34 cellular contexts compared by ENCODE assay signal in the genomic region with DNA sequence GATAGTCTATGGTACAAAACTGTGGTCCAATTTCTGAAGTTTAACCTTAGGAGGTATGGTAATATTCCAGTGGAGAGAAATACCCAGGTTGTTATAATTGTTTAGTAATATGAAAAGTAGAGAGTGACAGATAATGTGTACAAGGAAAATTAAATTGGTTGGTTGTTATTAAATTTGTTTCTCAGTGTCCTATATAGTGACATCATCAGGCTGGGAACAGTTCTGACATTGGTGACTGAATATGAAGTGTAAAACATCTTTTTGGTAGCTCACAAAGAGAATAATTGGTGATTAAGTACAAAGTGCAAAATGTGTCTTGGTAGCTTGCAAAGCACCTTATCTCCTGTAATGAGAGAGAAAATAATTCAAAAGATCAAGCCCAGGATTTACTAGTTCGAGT.
"Had no signal": no experiment of that assay in that cellular context is flagged by ENCODE, and none has a peak within 500 bp of the region (broad histone marks: within the 10 kb centered on the region; RNA-seq: fewer than 3 reads in every experiment).

No MANE protein-coding gene starts in this region.

- ATAC-seq: activated naive CD4-positive, alpha-beta T cell treated with anti-CD3 and anti-CD28 coated beads, Interleukin-2, amount 50 U/mL, for 72 hours; activated naive CD8-positive, alpha-beta T cell treated with anti-CD3 and anti-CD28 coated beads, Interleukin-2, amount 50 U/mL, for 24 hours; activated T-cell treated with anti-CD3 and anti-CD28 coated beads, Interleukin-2, amount 50 U/mL, for 4 hours; activated T-cell treated with anti-CD3 and anti-CD28 coated beads, Interleukin-2, amount 50 U/mL, for 72 hours; activated T-helper 17 cell treated with anti-CD3 and anti-CD28 coated beads, Interleukin-2, amount 50 U/mL, for 72 hours; body of pancreas had no signal

- FAIRE-seq: astrocyte, bronchial epithelial cell had no signal

- DNase-seq: activated effector memory CD4-positive, alpha-beta T cell treated with anti-CD3 and anti-CD28 coated beads, Interleukin-2, amount 50 U/mL, for 16 hours; activated effector memory CD4-positive, alpha-beta T cell treated with Interleukin-2 at 50 U/mL for 16 hours; activated gamma-delta T cell; activated gamma-delta T cell treated with Interleukin-2 at 50 U/mL for 16 hours; activated naive CD4-positive, alpha-beta T cell; activated naive CD4-positive, alpha-beta T cell treated with anti-CD3 and anti-CD28 coated beads for 36 hours; activated naive CD4-positive, alpha-beta T cell treated with anti-CD3 and anti-CD28 coated beads, Interleukin-2, amount 10 ng/mL, durations not matched to agents 7 days and 5 days; activated naive CD4-positive, alpha-beta T cell treated with anti-CD3 and anti-CD28 coated beads, Interleukin-2, amount 50 U/mL, for 16 hours; activated naive CD4-positive, alpha-beta T cell treated with Interleukin-2 at 50 U/mL for 16 hours; activated naive CD8-positive, alpha-beta T cell treated with anti-CD3 and anti-CD28 coated beads for 36 hours; activated naive CD8-positive, alpha-beta T cell treated with anti-CD3 and anti-CD28 coated beads, Interleukin-2, amount 10 ng/mL, durations not matched to agents 7 days and 5 days; activated naive CD8-positive, alpha-beta T cell treated with anti-CD3 and anti-CD28 coated beads, Interleukin-2, amount 50 U/mL, for 24 hours; activated T-cell treated with anti-CD3 and anti-CD28 coated beads, Interleukin-2, amount 50 U/mL, for 1 hour; activated T-cell treated with anti-CD3 and anti-CD28 coated beads, Interleukin-2, amount 50 U/mL, for 24 hours; activated T-cell treated with anti-CD3 and anti-CD28 coated beads, Interleukin-2, amount 50 U/mL, for 4 hours; activated T-cell treated with anti-CD3 and anti-CD28 coated beads, Interleukin-2, amount 50 U/mL, for 48 hours; activated T-cell treated with anti-CD3 and anti-CD28 coated beads, Interleukin-2, amount 50 U/mL, for 72 hours; adrenal gland; amniotic stem cell; amygdala; anterior cingulate cortex; aorta; body of pancreas; brain microvascular endothelial cell; caudate nucleus; central memory CD4-positive, alpha-beta T cell; cerebellar nuclear complex had no signal

- H3K4me3 ChIP-seq: adrenal gland, ascending aorta, body of pancreas, breast epithelium, cardiac muscle cell had no signal

- H3K27ac ChIP-seq: adrenal gland, ascending aorta, body of pancreas, brain microvascular endothelial cell, breast epithelium, cardiac muscle cell had no signal

- H3K36me3 ChIP-seq: adrenal gland, ascending aorta, brain microvascular endothelial cell, breast epithelium, cardiac muscle cell had no signal

- H3K4me1 ChIP-seq: adrenal gland, ascending aorta, body of pancreas, breast epithelium had no signal

- H3K9me3 ChIP-seq: adrenal gland, ascending aorta, body of pancreas had no signal

- H3K27me3 ChIP-seq: adrenal gland, ascending aorta, body of pancreas, brain microvascular endothelial cell, breast epithelium, cardiac muscle cell had no signal
